ENCODE assay signal across 1 cellular context in the genomic region with DNA sequence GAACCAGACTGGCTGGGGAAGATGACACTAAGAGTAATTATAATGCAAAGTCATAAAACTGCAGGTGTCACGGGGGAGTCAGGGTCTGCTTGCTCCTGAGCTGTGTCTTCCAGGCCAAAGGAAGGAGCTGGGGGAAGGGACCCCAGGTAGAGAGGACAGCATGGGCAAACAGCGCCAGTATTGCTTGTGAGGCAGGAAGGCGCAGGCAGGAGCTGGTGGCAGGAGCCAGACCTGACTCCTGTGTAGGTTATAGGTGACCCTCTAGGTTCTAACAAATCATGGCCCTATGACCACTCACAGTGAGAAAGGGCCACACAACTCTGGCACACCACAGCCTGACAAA.
TF ChIP-seq lines count a peak whose summit lies in the region.

No MANE protein-coding gene starts in this region.

TF ChIP-seq in K562, 482 proteins besides CTCF, POLR2A, EP300 and RAD21:
- TF ChIP-seq ZNF583 (CRISPR knock-in tag; IDR thresholded peaks at IDR 0.05) = 0 out of 2 replicates have a peak, but pooled peaks have one; percentile 31
- TF ChIP-seq, protein P1, sequence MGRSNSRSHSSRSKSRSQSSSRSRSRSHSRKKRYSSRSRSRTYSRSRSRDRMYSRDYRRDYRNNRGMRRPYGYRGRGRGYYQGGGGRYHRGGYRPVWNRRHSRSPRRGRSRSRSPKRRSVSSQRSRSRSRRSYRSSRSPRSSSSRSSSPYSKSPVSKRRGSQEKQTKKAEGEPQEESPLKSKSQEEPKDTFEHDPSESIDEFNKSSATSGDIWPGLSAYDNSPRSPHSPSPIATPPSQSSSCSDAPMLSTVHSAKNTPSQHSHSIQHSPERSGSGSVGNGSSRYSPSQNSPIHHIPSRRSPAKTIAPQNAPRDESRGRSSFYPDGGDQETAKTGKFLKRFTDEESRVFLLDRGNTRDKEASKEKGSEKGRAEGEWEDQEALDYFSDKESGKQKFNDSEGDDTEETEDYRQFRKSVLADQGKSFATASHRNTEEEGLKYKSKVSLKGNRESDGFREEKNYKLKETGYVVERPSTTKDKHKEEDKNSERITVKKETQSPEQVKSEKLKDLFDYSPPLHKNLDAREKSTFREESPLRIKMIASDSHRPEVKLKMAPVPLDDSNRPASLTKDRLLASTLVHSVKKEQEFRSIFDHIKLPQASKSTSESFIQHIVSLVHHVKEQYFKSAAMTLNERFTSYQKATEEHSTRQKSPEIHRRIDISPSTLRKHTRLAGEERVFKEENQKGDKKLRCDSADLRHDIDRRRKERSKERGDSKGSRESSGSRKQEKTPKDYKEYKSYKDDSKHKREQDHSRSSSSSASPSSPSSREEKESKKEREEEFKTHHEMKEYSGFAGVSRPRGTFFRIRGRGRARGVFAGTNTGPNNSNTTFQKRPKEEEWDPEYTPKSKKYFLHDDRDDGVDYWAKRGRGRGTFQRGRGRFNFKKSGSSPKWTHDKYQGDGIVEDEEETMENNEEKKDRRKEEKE (IDR thresholded peaks at IDR 0.05; ENCODE audit: borderline replicate concordance in 1 of 2, control insufficient read depth in 1 of 2, low read depth in 2 of 2, low read length in 1 of 2) = no peak
